ENCODE assay signal across 1 cellular context in the genomic region with DNA sequence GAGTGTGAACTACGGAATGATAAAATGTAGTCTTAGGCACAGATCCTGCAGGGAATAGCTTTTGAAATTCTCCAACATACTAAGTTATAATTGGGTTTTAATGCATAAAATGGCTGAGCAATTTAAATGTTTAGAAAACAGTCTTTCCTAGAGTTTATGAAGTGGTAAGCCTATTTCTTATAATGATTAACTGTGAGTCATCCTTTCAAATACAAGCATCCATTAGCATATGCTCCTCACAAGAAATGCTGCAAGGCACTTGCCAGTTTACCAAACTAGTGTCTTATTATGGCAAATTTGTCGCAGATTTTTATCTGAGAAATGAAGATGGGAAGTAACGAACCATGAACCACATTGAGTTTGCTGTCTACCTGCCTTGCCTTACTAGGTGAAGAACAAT.
TF ChIP-seq lines count a peak whose summit lies in the region.

No MANE protein-coding gene starts in this region.

TF ChIP-seq in HepG2, 621 proteins besides CTCF, POLR2A, EP300 and RAD21 (continued from another document):
- TF ChIP-seq, protein P1, sequence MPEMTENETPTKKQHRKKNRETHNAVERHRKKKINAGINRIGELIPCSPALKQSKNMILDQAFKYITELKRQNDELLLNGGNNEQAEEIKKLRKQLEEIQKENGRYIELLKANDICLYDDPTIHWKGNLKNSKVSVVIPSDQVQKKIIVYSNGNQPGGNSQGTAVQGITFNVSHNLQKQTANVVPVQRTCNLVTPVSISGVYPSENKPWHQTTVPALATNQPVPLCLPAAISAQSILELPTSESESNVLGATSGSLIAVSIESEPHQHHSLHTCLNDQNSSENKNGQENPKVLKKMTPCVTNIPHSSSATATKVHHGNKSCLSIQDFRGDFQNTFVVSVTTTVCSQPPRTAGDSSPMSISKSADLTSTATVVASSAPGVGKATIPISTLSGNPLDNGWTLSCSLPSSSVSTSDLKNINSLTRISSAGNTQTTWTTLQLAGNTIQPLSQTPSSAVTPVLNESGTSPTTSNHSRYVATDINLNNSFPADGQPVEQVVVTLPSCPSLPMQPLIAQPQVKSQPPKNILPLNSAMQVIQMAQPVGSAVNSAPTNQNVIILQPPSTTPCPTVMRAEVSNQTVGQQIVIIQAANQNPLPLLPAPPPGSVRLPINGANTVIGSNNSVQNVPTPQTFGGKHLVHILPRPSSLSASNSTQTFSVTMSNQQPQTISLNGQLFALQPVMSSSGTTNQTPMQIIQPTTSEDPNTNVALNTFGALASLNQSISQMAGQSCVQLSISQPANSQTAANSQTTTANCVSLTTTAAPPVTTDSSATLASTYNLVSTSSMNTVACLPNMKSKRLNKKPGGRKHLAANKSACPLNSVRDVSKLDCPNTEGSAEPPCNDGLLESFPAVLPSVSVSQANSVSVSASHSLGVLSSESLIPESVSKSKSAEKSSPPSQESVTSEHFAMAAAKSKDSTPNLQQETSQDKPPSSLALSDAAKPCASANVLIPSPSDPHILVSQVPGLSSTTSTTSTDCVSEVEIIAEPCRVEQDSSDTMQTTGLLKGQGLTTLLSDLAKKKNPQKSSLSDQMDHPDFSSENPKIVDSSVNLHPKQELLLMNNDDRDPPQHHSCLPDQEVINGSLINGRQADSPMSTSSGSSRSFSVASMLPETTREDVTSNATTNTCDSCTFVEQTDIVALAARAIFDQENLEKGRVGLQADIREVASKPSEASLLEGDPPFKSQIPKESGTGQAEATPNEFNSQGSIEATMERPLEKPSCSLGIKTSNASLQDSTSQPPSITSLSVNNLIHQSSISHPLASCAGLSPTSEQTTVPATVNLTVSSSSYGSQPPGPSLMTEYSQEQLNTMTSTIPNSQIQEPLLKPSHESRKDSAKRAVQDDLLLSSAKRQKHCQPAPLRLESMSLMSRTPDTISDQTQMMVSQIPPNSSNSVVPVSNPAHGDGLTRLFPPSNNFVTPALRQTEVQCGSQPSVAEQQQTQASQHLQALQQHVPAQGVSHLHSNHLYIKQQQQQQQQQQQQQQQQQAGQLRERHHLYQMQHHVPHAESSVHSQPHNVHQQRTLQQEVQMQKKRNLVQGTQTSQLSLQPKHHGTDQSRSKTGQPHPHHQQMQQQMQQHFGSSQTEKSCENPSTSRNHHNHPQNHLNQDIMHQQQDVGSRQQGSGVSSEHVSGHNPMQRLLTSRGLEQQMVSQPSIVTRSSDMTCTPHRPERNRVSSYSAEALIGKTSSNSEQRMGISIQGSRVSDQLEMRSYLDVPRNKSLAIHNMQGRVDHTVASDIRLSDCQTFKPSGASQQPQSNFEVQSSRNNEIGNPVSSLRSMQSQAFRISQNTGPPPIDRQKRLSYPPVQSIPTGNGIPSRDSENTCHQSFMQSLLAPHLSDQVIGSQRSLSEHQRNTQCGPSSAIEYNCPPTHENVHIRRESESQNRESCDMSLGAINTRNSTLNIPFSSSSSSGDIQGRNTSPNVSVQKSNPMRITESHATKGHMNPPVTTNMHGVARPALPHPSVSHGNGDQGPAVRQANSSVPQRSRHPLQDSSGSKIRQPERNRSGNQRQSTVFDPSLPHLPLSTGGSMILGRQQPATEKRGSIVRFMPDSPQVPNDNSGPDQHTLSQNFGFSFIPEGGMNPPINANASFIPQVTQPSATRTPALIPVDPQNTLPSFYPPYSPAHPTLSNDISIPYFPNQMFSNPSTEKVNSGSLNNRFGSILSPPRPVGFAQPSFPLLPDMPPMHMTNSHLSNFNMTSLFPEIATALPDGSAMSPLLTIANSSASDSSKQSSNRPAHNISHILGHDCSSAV (CRISPR knock-in tag; IDR thresholded peaks at IDR 0.05; ENCODE audit: borderline replicate concordance): no peak
